Comparison of ENCODE assay signal across 8 cellular contexts in the genomic region with DNA sequence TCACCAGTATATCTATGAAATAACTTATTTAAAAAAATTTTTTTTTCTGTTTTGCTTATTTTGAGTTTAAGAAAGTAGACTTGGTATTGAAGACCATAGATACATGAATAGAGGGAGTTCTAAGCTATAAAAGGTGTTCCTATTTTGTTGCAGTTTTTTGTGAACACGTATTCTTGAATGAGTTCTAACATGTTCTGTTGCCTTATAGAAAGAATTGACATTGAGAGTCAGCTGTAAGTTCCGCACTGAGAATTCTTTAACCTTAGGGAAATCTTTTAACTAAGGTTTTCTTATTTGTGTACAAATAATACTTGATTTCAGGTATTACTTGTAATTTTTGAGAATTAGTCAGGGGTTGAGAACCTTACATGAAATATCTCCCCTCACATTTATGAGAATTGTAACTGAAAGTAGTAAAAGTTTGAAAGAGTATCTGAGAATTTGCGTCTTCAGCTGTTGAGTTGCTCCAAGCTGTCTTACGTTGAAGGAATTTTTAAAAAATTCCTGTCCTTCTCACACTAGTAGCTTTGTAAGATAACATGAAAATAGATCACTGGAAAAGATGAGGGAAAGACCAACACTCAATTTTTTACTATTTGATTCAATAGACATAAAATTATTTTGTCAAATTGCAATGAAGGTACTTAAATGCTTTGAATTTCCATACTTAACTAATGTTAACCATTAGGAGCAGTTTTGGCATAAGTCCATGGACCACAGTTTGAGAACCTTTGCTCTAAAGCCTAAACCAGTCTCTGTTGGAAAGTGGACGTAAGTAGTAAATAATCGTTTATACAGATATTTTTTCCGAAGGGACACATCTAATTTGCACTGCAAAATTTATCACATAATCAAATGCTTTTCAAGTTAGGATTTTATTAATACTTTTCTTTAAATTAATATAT. TPM values are rescaled to one million over a fixed set of nuclear protein-coding genes. Genes with fewer than 3 reads are reported as not detected.
DNase-seq lines count a peak whose midpoint lies in the region; ATAC-seq, FAIRE-seq and TF ChIP-seq lines count a peak whose summit lies in the region.

No MANE protein-coding gene starts in this region.

- no peak overlapping the region for H2BK120ac ChIP-seq in IMR-90 (ENCODE audit: low read depth, low read length)

- POLR2A ChIA-PET in IMR-90 (lab: Charles Lee; ENCODE audit: unreplicated experiment): no interaction called here
- POLR2A ChIA-PET in K562 (lab: Yijun Ruan, JAX): interaction anchor here (0.8 to 1.0 kb wide), 2 partner anchors 9 to 23 kb away, joined by 3 to 4 read pairs; no protein-coding TSS in a partner anchor

- no peak overlapping the region for H4K5ac ChIP-seq in IMR-90 (ENCODE audit: low read depth, low read length)

- H3K9me1 ChIP-seq in IMR-90 (ENCODE audit: insufficient read depth, low read length) (peaks cover 6% of the 10 kb centered on the region), K562 (ENCODE audit: control insufficient read depth, insufficient read depth, low read length) (no peaks in the 10 kb centered on the region)

- H2BK15ac ChIP-seq in IMR-90 (ENCODE audit: low read depth, low read length): no peak overlapping the region

- dilution Hi-C loops in IMR-90 (cut with HindIII; ENCODE audit: low sequenced_read_pairs, unreplicated experiment): no loop called here

- H2AFZ ChIP-seq in IMR-90 (replicated peaks; ENCODE audit: low read length, poor library complexity) (no peak overlapping the region), K562 (ENCODE audit: low read depth, low read length) (no peak overlapping the region)

- no peak overlapping the region for H2BK5ac ChIP-seq in IMR-90 (ENCODE audit: low read depth, low read length, poor library complexity, severe bottlenecking)

- no peak overlapping the region for H4K91ac ChIP-seq in IMR-90 (ENCODE audit: insufficient read depth, low read depth, low read length)

- BruUV-seq in IMR-90 (replicated peaks; lab: Mats Ljungman, UMichigan) (no TSS peak), K562 (replicated peaks; lab: Mats Ljungman, UMichigan) (no TSS peak)

- H3K79me1 ChIP-seq in IMR-90 (ENCODE audit: low read depth in 1 of 2, low read length in 2 of 2): peaks cover 8 to 38% of the 10 kb centered on the region in 2 experiments

- H3K27me3 ChIP-seq in CD4-positive, CD25-positive, alpha-beta regulatory T cell (ENCODE audit: control insufficient read depth, insufficient read depth, low read length): no peaks in the 10 kb centered on the region
- H3K27me3 ChIP-seq in IMR-90 (ENCODE audit: control insufficient read depth, insufficient read depth, low read length): no peaks in the 10 kb centered on the region
- no peaks in the 10 kb centered on the region for H3K27me3 ChIP-seq in K562 (ENCODE audit: control insufficient read depth in 2 of 2, insufficient read depth in 2 of 2, low read length in 2 of 2)
- no peaks in the 10 kb centered on the region for H3K27me3 ChIP-seq in muscle layer of duodenum (ENCODE audit: low read depth, low read length)

- TF ChIP-seq POLR2A in IMR-90 (IDR thresholded peaks at IDR 0.05; ENCODE audit: low read depth, low read length): no peak
- TF ChIP-seq POLR2A in K562 (conservative IDR thresholded peaks at IDR 0.05): no peak

- peak overlapping the region; percentile 96 for H3K4me3 ChIP-seq in CD4-positive, CD25-positive, alpha-beta regulatory T cell (ENCODE audit: low read depth, low read length)
- H3K4me3 ChIP-seq in IMR-90 (ENCODE audit: insufficient read depth, low read depth, low read length) (0 out of 2 replicates have a peak overlapping the region, but pooled peaks have one; percentile 24), K562 (peak overlapping the region; percentile 91), muscle layer of duodenum (ENCODE audit: low read depth in 1 of 2, low read length in 2 of 2) (peak overlapping the region; percentile 94 to 99)

- no peaks in the 10 kb centered on the region for H3K9me3 Mint-ChIP-seq in CD4-positive, CD25-positive, alpha-beta regulatory T cell

- H3K56ac ChIP-seq in IMR-90 (ENCODE audit: extremely low read depth, insufficient read depth, low read length): no peak overlapping the region

- H3K36me3 ChIP-seq in CD4-positive, CD25-positive, alpha-beta regulatory T cell (ENCODE audit: control insufficient read depth, insufficient read depth, low read length): peaks cover 20% of the 10 kb centered on the region
- peaks cover 3% of the 10 kb centered on the region; the same call in 1 of the 2 replicates for H3K36me3 ChIP-seq in IMR-90 (ENCODE audit: control insufficient read depth, insufficient read depth, low read length)
- H3K36me3 ChIP-seq in K562 (ENCODE audit: control insufficient read depth, insufficient read depth, low read length): peaks cover 42% of the 10 kb centered on the region
- peaks cover 4 to 6% of the 10 kb centered on the region in 2 donors for H3K36me3 ChIP-seq in muscle layer of duodenum (ENCODE audit: control insufficient read depth in 1 of 2, insufficient read depth in 2 of 2, low read length in 2 of 2)

- intact Hi-C loops in IMR-90 (cut with micrococcal nuclease) (loop anchor here (2.0 to 5.0 kb wide), 2 partner anchors 169 to 498 kb away; a partner anchor contains a TSS), K562 (cut with micrococcal nuclease) (loop anchor here (5.0 kb wide), 3 partner anchors 47 to 267 kb away; no protein-coding TSS in a partner anchor)

- TF ChIP-seq CTCF in IMR-90 (conservative IDR thresholded peaks at IDR 0.05; ENCODE audit: low read depth, low read length) (no peak), K562 (IDR thresholded peaks at IDR 0.05 in 2 of 3, conservative IDR thresholded peaks at IDR 0.05 in 1 of 3; ENCODE audit: insufficient read depth in 2 of 3, low read depth in 1 of 3, low read length in 3 of 3) (no peak)

- H3K23ac ChIP-seq in IMR-90 (ENCODE audit: low read depth, low read length): 0 out of 2 replicates have a peak overlapping the region, but pooled peaks have one; percentile 69

- peaks cover 64% of the 10 kb centered on the region for H3K4me1 ChIP-seq in CD4-positive, CD25-positive, alpha-beta regulatory T cell (ENCODE audit: control insufficient read depth, insufficient read depth, low read length, poor library complexity, severe bottlenecking)
- H3K4me1 ChIP-seq in IMR-90 (ENCODE audit: control insufficient read depth, insufficient read depth, low read length) (0 out of 2 replicates have a peak, but pooled peaks cover 3% of the 10 kb centered on the region), K562 (replicated peaks in 1 of 2; ENCODE audit: control insufficient read depth in 2 of 2, insufficient read depth in 2 of 2, low read length in 2 of 2) (peaks cover 1 to 2% of the 10 kb centered on the region in 2 experiments; a peak in 4 of 5 replicates), muscle layer of duodenum (ENCODE audit: control insufficient read depth in 1 of 2, insufficient read depth in 2 of 2, low read length in 2 of 2) (peaks cover 11 to 44% of the 10 kb centered on the region in 2 donors)

- 0 out of 2 replicates have a peak overlapping the region, but pooled peaks have one; percentile 30 for H3K14ac ChIP-seq in IMR-90 (replicated peaks; ENCODE audit: low read depth, low read length)

- H3K79me2 ChIP-seq in K562 (ENCODE audit: control insufficient read depth, insufficient read depth, low read length): peaks cover 99% of the 10 kb centered on the region

- peak overlapping the region; percentile 2 for H3K27ac ChIP-seq in CD4-positive, CD25-positive, alpha-beta regulatory T cell (ENCODE audit: insufficient read depth, low read length, poor library complexity, severe bottlenecking)
- H3K27ac ChIP-seq in IMR-90 (ENCODE audit: insufficient read depth, low read length) (no peak overlapping the region), K562 (ENCODE audit: extremely low read depth, low read depth, low read length) (peak overlapping the region; percentile 2; the same call in 2 of the 3 replicates), muscle layer of duodenum (ENCODE audit: low read length) (no peak overlapping the region)

- peaks cover 25 to 66% (median 45%) of the 10 kb centered on the region in 4 donors for H3K4me1 Mint-ChIP-seq in CD4-positive, CD25-positive, alpha-beta regulatory T cell

- FAIRE-seq in K562 (lab: Jason Lieb, UNC): no peak

- H3K4me2 ChIP-seq in IMR-90 (ENCODE audit: low read depth, low read length) (peak overlapping the region; percentile 92), K562 (ENCODE audit: insufficient read depth, low read length) (peak overlapping the region; percentile 63)

- H4K20me1 ChIP-seq in IMR-90 (ENCODE audit: insufficient read depth, low read length): peaks cover 39% of the 10 kb centered on the region
- peaks cover 10% of the 10 kb centered on the region; the same call in 1 of the 2 replicates for H4K20me1 ChIP-seq in K562 (replicated peaks; ENCODE audit: control insufficient read depth, insufficient read depth, low read length)

- no peak for TF ChIP-seq RAD21 in IMR-90 (IDR thresholded peaks at IDR 0.05; ENCODE audit: low read length)
- no peak for TF ChIP-seq RAD21 in K562 (CRISPR knock-in tag; conservative IDR thresholded peaks at IDR 0.05 in 1 of 2, IDR thresholded peaks at IDR 0.05 in 1 of 2)

- H3K27ac Mint-ChIP-seq in CD4-positive, CD25-positive, alpha-beta regulatory T cell: peak overlapping the region in 2 of 3 donors; percentile 47 to 80

- no peak for ATAC-seq in CD4-positive, CD25-positive, alpha-beta regulatory T cell (ENCODE audit: low read depth in 2 of 2)
- ATAC-seq in IMR-90 (ENCODE audit: low read depth) (no peak), K562 (peak; percentile 9; the same call in 1 of the 3 replicates), HG02938 (IDR thresholded peaks at IDR 0.05; ENCODE audit: unreplicated experiment) (no peak), GM18520 (IDR thresholded peaks at IDR 0.05; ENCODE audit: unreplicated experiment) (no peak), GM18870 (IDR thresholded peaks at IDR 0.05; ENCODE audit: unreplicated experiment) (no peak)

- no peak overlapping the region for H4K8ac ChIP-seq in IMR-90 (ENCODE audit: low read depth in 2 of 2, low read length in 2 of 2)

- no peak overlapping the region for H3K18ac ChIP-seq in IMR-90 (ENCODE audit: low read depth, low read length)

- no peak overlapping the region for H2BK20ac ChIP-seq in IMR-90 (ENCODE audit: low read depth, low read length)

- no peak overlapping the region for H3K4ac ChIP-seq in IMR-90 (ENCODE audit: low read depth, low read length)

- peaks cover 6% of the 10 kb centered on the region for H3K36me3 Mint-ChIP-seq in CD4-positive, CD25-positive, alpha-beta regulatory T cell

- H3K9ac ChIP-seq in IMR-90 (ENCODE audit: low read depth, low read length): 0 out of 2 replicates have a peak overlapping the region, but pooled peaks have one; percentile 54
- H3K9ac ChIP-seq in K562 (ENCODE audit: insufficient read depth in 1 of 2, low read depth in 2 of 2, low read length in 2 of 2): peak overlapping the region in 1 of 2 experiments; percentile 100; a peak in 2 of 4 replicates

- in situ Hi-C loops in IMR-90 (cut with MboI; ENCODE audit: low sequenced_read_pairs): no loop called here
- in situ Hi-C loops in K562 (cut with MboI): no loop called here

- no peak overlapping the region for H2AK9ac ChIP-seq in IMR-90 (replicated peaks; ENCODE audit: low read depth, low read length, poor library complexity)

- no peaks in the 10 kb centered on the region for H3K27me3 Mint-ChIP-seq in CD4-positive, CD25-positive, alpha-beta regulatory T cell

- no peak for DNase-seq in CD4-positive, CD25-positive, alpha-beta regulatory T cell
- DNase-seq in IMR-90 (no peak), K562 (ENCODE audit: extremely low read depth in 1 of 4, low spot score in 3 of 4) (peak in 1 of 4 experiments; percentile 69), NCI-H1694 treated with DMSO at 0.1 percent for 48 hours (lab: John Stamatoyannopoulos, UW) (no peak)

- no peak for TF ChIP-seq EP300 in K562 (IDR thresholded peaks at IDR 0.05; ENCODE audit: low read length)

- peak overlapping the region; percentile 97 to 99 (median 98) for H3K4me3 Mint-ChIP-seq in CD4-positive, CD25-positive, alpha-beta regulatory T cell

- CTCF ChIA-PET in IMR-90 (lab: Yijun Ruan, JAX): interaction anchor here (0.6 to 2.0 kb wide), 2 partner anchors 45 to 135 kb away, joined by 3 to 5 read pairs; no protein-coding TSS in a partner anchor
- CTCF ChIA-PET in K562 (lab: Yijun Ruan, JAX; ENCODE audit: low intra/inter-chr PET ratio): no interaction called here

- no peak overlapping the region for H2AK5ac ChIP-seq in IMR-90 (ENCODE audit: low read depth, low read length)

- no peaks in the 10 kb centered on the region for H3K9me3 ChIP-seq in CD4-positive, CD25-positive, alpha-beta regulatory T cell (ENCODE audit: control insufficient read depth in 2 of 2, low read length in 2 of 2)
- no peaks in the 10 kb centered on the region for H3K9me3 ChIP-seq in IMR-90 (ENCODE audit: control insufficient read depth, insufficient read depth, low read length)
- H3K9me3 ChIP-seq in K562 (replicated peaks; ENCODE audit: control insufficient read depth, insufficient read depth, low read depth, low read length): no peaks in the 10 kb centered on the region
- H3K9me3 ChIP-seq in muscle layer of duodenum (ENCODE audit: control insufficient read depth in 1 of 2, low read length in 2 of 2): no peaks in the 10 kb centered on the region

- WGBS in IMR-90 (ENCODE audit: extremely low coverage in 2 of 2, insufficient read length in 1 of 2), 2 experiments: no CpG with 5 or more reads among the region's 7 CpGs
- WGBS in K562 (ENCODE audit: insufficient coverage, low coverage, missing lambda C conversion rate): 4% methylated on average over 7 of the region's 7 CpGs

RNA-seq across cellular contexts. Expression of a gene that starts 3.8 kb away (rescaled TPM):
- 85.4 TPM for total RNA-seq in CD4-positive, CD25-positive, alpha-beta regulatory T cell
- polyA plus RNA-seq in CD4-positive, CD25-positive, alpha-beta regulatory T cell: 10 to 100 TPM; 69.5 to 83.5 (median 74.6) TPM
- total RNA-seq in IMR-90 (2012; rRNA removed) (39.4 and 46.9 TPM in 2 replicates), K562 (2014; rRNA removed) (33.0 and 42.5 TPM in 2 replicates), K562 (2014; rRNA removed; fragmentation: Illumina TruSeq; extraction: Trizol) (69.5 and 75.7 TPM in 2 replicates), K562 (2015; rRNA removed; fragmentation: Illumina TruSeq; extraction: Trizol) (52.5 and 53.3 TPM in 2 replicates), K562 (2021) (76.8 and 78.8 TPM in 2 replicates)
- polyA plus RNA-seq in IMR-90 (2012; rRNA removed) (21.1 and 27.1 TPM in 2 replicates), K562 (2011; rRNA removed) (38.4 and 46.3 TPM in 2 replicates), K562 (2014; fragmentation: Illumina TruSeq; extraction: Trizol) (44.1 and 52.8 TPM in 2 replicates), K562 (2014; fragmentation: Nextera tagmentation; extraction: Ambion mirVana) (1 to 10 TPM; 8.1 to 9.3 TPM), K562 (2014; rRNA removed) (41.9 and 45.6 TPM in 2 replicates)
- polyA plus RNA-seq in IMR-90 (2012; cell fraction: cytosol; rRNA removed): 4.8 and 5.7 TPM in 2 replicates
- polyA plus RNA-seq in IMR-90 (2012; cell fraction: nucleus; rRNA removed; ENCODE audit: low replicate concordance): 2.5 and 7.6 TPM in 2 replicates
- 19.3 and 35.9 TPM in 2 replicates for total RNA-seq in K562 (2011; cell fraction: chromatin; rRNA removed; ENCODE audit: low replicate concordance)
- total RNA-seq in K562 (2011; cell fraction: nucleolus; rRNA removed): 7.6 and 7.8 TPM in 2 replicates
- 17.7 and 32.9 TPM in 2 replicates for total RNA-seq in K562 (2011; cell fraction: nucleoplasm; rRNA removed)
- polyA plus RNA-seq in K562 (2011; cell fraction: cytosol; rRNA removed): 12.7 and 17.9 TPM in 2 replicates
- 8.4 and 11.9 TPM in 2 replicates for polyA plus RNA-seq in K562 (2011; cell fraction: nucleus; rRNA removed)
- polyA plus RNA-seq in K562 (2012): 43.7 and 45.5 TPM in 2 replicates
- 55.3 and 59.0 TPM in 2 replicates for polyA minus RNA-seq in K562 (2011; rRNA and poly(A)+ RNA removed)
- polyA minus RNA-seq in K562 (2011; cell fraction: cytosol; rRNA and poly(A)+ RNA removed): 34.7 and 45.3 TPM in 2 replicates
- 14.7 and 23.2 TPM in 2 replicates for polyA minus RNA-seq in K562 (2011; cell fraction: nucleus; rRNA and poly(A)+ RNA removed)

Comparison
In these comparisons a context has a peak if more than half of its experiments do, and no peak if none do; other contexts are left out.
1. H3K27ac ChIP-seq: peak in CD4-positive, CD25-positive, alpha-beta regulatory T cell (single experiment) and K562 (single experiment); none in IMR-90 (single experiment) and muscle layer of duodenum (single experiment).
2. H3K4me3 ChIP-seq: peak in every context shown above with its lines; median percentile 96 in muscle layer of duodenum; 96 in CD4-positive, CD25-positive, alpha-beta regulatory T cell; 91 in K562; 24 in IMR-90.